ENCODE assay signal across 11 cellular contexts in genomic region chr11:60978546-60979380, GRCh38. TPM values are rescaled to one million over a fixed set of nuclear protein-coding genes. Genes with fewer than 3 reads are reported as not detected.
A peak's percentile ranks its signal among the peaks of the same experiment; 100 is the strongest.
DNase-seq lines count a peak whose midpoint lies in the region; ATAC-seq and TF ChIP-seq lines count a peak whose summit lies in the region.
"Had no signal": no experiment of that assay in that cellular context is flagged by ENCODE, and none has a peak within 500 bp of the region (broad histone marks: within the 10 kb centered on the region; RNA-seq: fewer than 3 reads in every experiment).

No MANE protein-coding gene starts in this region.

- H3K27me3 ChIP-seq in tibial nerve = no peaks in the 10 kb centered on the region
- H3K27me3 ChIP-seq: esophagus squamous epithelium had no signal

- H3K4me1 Mint-ChIP-seq in chondrocyte (ENCODE audit: low read depth) = no peaks in the 10 kb centered on the region

- no peaks in the 10 kb centered on the region for H3K36me3 Mint-ChIP-seq in chondrocyte (ENCODE audit: low read depth)
- H3K36me3 Mint-ChIP-seq: naive B cell had no signal

- in situ Hi-C loops in KBM-7 (cut with MboI; ENCODE audit: low pct_unique_long_range_greater_than_20kb, low sequenced_read_pairs) = no loop called here

- peaks cover under 1% of the 10 kb centered on the region for H3K9me3 Mint-ChIP-seq in chondrocyte (ENCODE audit: low read depth)
- H3K9me3 Mint-ChIP-seq: naive B cell had no signal

- no peaks in the 10 kb centered on the region for H3K36me3 ChIP-seq in tibial nerve
- H3K36me3 ChIP-seq: esophagus squamous epithelium had no signal

- TF ChIP-seq EP300 in tibial nerve (IDR thresholded peaks at IDR 0.05) = no peak

- no peaks in the 10 kb centered on the region for H3K9me3 ChIP-seq in tibial nerve
- H3K9me3 ChIP-seq: esophagus squamous epithelium had no signal

- TF ChIP-seq POLR2A in tibial nerve (IDR thresholded peaks at IDR 0.05) = no peak

- 79 to 86% methylated on average over 10 of the region's 10 CpGs for WGBS in tibial nerve, 2 donors

- H3K4me3 Mint-ChIP-seq in chondrocyte (ENCODE audit: unreplicated experiment) = no peak overlapping the region

- no peak overlapping the region for H3K27ac ChIP-seq in tibial nerve

- DNase-seq in KBM-7 = peak; percentile 79
- DNase-seq in UCSD-AML1 (lab: John Stamatoyannopoulos, UW; ENCODE audit: unreplicated experiment) = peak; percentile 71
- peak; percentile 19 for DNase-seq in chondrocyte (ENCODE audit: low spot score)
- DNase-seq in stimulated activated CD8-positive, alpha-beta memory T cell treated with anti-CD3 and anti-CD28 coated beads, Interleukin-4, amount 100 ng/mL, for 24 hours (ENCODE audit: low read depth) = peak; percentile 71
- DNase-seq in hepatic stellate cell (ENCODE audit: low spot score) = no peak
- no peak for DNase-seq in tibial nerve (ENCODE audit: low spot score in 2 of 2)
- DNase-seq in NCI-H146 treated with DMSO at 0.1 percent for 48 hours (lab: John Stamatoyannopoulos, UW; ENCODE audit: unreplicated experiment) = no peak
- DNase-seq: esophagus squamous epithelium, naive B cell, NCI-H2029 treated with DMSO at 0.1 percent for 48 hours had no signal

- no peak overlapping the region for H3K27ac Mint-ChIP-seq in chondrocyte (ENCODE audit: unreplicated experiment)

- no peaks in the 10 kb centered on the region for H3K4me1 ChIP-seq in tibial nerve

- no peak overlapping the region for H3K4me3 ChIP-seq in tibial nerve
- H3K4me3 ChIP-seq: esophagus squamous epithelium had no signal

- no peak for ATAC-seq in HG02870 (IDR thresholded peaks at IDR 0.05; ENCODE audit: unreplicated experiment)

- TF ChIP-seq CTCF in chondrocyte (IDR thresholded peaks at IDR 0.05) (no peak), tibial nerve (IDR thresholded peaks at IDR 0.05) (no peak)

- H3K27me3 Mint-ChIP-seq in chondrocyte (ENCODE audit: low read depth) = peaks cover 2% of the 10 kb centered on the region
- H3K27me3 Mint-ChIP-seq: naive B cell had no signal

RNA-seq across cellular contexts. Expression of gene CD6, which starts 7.3 kb away (rescaled TPM):
- total RNA-seq in chondrocyte (0.33 TPM in 1 of 3 replicates, not detected in the others), tibial nerve (1 to 10 TPM in 2 of 4 donors, under 1 TPM in 1, not detected in 1; 0.59 to 3.6 (median 2.7) TPM)

RNA-seq across cellular contexts. Expression of gene SLC15A3, which starts 26.8 kb away (rescaled TPM):
- total RNA-seq in chondrocyte (0.54 to 1.6 TPM (median 0.62 TPM) in 3 replicates), tibial nerve (10 to 100 TPM; 32.2 to 94.4 (median 64.8) TPM)

RNA-seq across cellular contexts. Expression of gene TMEM132A, which starts 54.5 kb away (rescaled TPM):
- total RNA-seq in chondrocyte (41.3 to 72.0 TPM (median 69.8 TPM) in 3 replicates), tibial nerve (10 to 100 TPM; 15.9 to 41.9 (median 26.6) TPM)

Comparison
In these comparisons a context has a peak if more than half of its experiments do, and no peak if none do; other contexts are left out.
1. DNase-seq: peak in KBM-7 (single experiment), UCSD-AML1 (single experiment), chondrocyte (single experiment) and stimulated activated CD8-positive, alpha-beta memory T cell treated with anti-CD3 and anti-CD28 coated beads, Interleukin-4, amount 100 ng/mL, for 24 hours (single experiment); none in hepatic stellate cell (single experiment), tibial nerve (0 of 2) and NCI-H146 treated with DMSO at 0.1 percent for 48 hours (single experiment).
2. RNA of gene SLC15A3, which starts 26.8 kb away (total RNA-seq): 32.2 to 94.4 TPM in tibial nerve; 0.54 to 1.6 TPM in chondrocyte; every median in the first group is over 10 times any median in the second.